In the genomic region with DNA sequence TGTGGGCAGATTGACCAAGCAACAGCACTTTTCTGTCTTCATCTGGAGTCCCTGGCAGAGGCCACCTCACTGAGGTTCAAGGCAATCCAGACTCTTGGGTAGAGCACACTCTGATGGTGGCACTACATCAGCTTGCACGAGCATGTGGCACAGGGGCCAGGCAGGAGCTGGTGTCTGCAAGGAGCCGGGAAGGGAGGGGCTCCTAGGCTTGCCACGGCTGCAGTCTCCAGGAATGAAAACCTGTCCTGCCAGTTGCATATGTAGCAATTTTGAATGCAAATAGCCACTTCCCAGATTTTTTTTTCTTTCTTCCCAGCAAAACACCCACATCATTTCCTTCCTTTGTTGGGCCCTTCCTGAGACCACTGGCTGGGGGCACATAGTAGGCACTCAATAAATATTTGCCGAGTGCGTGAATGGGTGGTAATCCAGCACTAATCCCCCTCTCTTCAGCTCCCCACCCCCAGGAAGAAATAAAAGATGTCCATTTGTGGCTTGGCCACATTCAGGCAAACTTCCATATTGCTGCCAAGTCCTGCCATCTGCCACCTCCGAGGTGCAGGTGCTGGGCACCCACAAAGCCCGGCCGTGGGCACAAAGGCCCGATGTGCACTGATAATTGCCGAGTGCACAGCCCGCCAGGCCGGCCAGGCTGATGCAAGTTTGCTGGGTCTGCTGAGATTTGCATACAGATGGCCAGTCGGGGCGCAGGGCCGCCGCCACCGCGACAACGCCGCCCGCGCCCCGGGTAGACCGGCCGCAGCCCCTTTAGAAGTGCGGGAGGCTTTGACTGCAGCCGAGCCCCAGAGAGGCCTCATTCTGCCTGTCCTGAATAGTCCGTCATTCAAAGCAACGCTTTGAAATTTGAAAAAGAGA, we compare ENCODE assay signal across 8 cellular contexts.
DNase-seq lines count a peak whose midpoint lies in the region; ATAC-seq and TF ChIP-seq lines count a peak whose summit lies in the region.

No MANE protein-coding gene starts in this region.

- DNase-seq in DMS153 (lab: John Stamatoyannopoulos, UW), result peak; percentile 73
- DNase-seq in NCI-H1694 (lab: John Stamatoyannopoulos, UW), result peak; percentile 21
- peak; percentile 77 for DNase-seq in colonic mucosa
- no peak for DNase-seq in naive thymus-derived CD4-positive, alpha-beta T cell
- DNase-seq in Right ventricle myocardium superior, result no peak
- DNase-seq in erythroblast (lab: John Stamatoyannopoulos, UW), result no peak
- no peak for DNase-seq in GM19238 (ENCODE audit: insufficient read length, low spot score)

- TF ChIP-seq CTCF in colonic mucosa (IDR thresholded peaks at IDR 0.05), result no peak

- CTCF ChIA-PET in naive thymus-derived CD4-positive, alpha-beta T cell (lab: Charles Lee), result interaction anchor here (0.7 kb wide), 1 partner anchor 68 kb away, joined by 3 read pairs; no protein-coding TSS in a partner anchor

- no peaks in the 10 kb centered on the region for H3K36me3 ChIP-seq in colonic mucosa
- H3K36me3 ChIP-seq in naive thymus-derived CD4-positive, alpha-beta T cell (ENCODE audit: control insufficient read depth in 2 of 3, insufficient read depth in 3 of 3, low read length in 3 of 3), result no peaks in the 10 kb centered on the region

- ATAC-seq in naive thymus-derived CD4-positive, alpha-beta T cell, result no peak
- ATAC-seq in GM21528 (IDR thresholded peaks at IDR 0.05; ENCODE audit: low FRiP score, unreplicated experiment) (no peak), Right ventricle myocardium superior (ENCODE audit: poor library complexity) (no peak)

- H3K36me3 Mint-ChIP-seq in naive thymus-derived CD4-positive, alpha-beta T cell, result peaks cover 0 to 5% (median 0%) of the 10 kb centered on the region in 5 donors

- H3K27me3 ChIP-seq in colonic mucosa, result peaks cover 4% of the 10 kb centered on the region
- H3K27me3 ChIP-seq in naive thymus-derived CD4-positive, alpha-beta T cell (ENCODE audit: control insufficient read depth in 2 of 2, insufficient read depth in 2 of 2, low read length in 2 of 2), result peaks cover 0 to 5% of the 10 kb centered on the region in 2 donors

- peak overlapping the region in 7 of 10 donors; percentile 1 to 65 (median 43) for H3K4me3 Mint-ChIP-seq in naive thymus-derived CD4-positive, alpha-beta T cell

- no peak for TF ChIP-seq POLR2A in erythroblast (IDR thresholded peaks at IDR 0.05; ENCODE audit: low read length)

- H3K27ac Mint-ChIP-seq in naive thymus-derived CD4-positive, alpha-beta T cell, result peak overlapping the region in 1 of 9 donors; percentile 48

- no peak overlapping the region for H3K4me3 ChIP-seq in colonic mucosa
- H3K4me3 ChIP-seq in naive thymus-derived CD4-positive, alpha-beta T cell (ENCODE audit: low read length), result no peak overlapping the region

- no peaks in the 10 kb centered on the region for H3K9me3 ChIP-seq in colonic mucosa
- no peaks in the 10 kb centered on the region for H3K9me3 ChIP-seq in naive thymus-derived CD4-positive, alpha-beta T cell (ENCODE audit: control insufficient read depth in 2 of 3, low read length in 3 of 3)

- H3K9ac ChIP-seq in colonic mucosa (ENCODE audit: low read depth in 2 of 2, low read length in 2 of 2), result no peak overlapping the region

- peaks cover 19 to 39% (median 31%) of the 10 kb centered on the region in 5 donors for H3K27me3 Mint-ChIP-seq in naive thymus-derived CD4-positive, alpha-beta T cell

- peaks cover 0 to 6% (median 0%) of the 10 kb centered on the region in 11 donors for H3K9me3 Mint-ChIP-seq in naive thymus-derived CD4-positive, alpha-beta T cell

- POLR2A ChIA-PET in naive thymus-derived CD4-positive, alpha-beta T cell (lab: Charles Lee), result no interaction called here

- H3K4me1 Mint-ChIP-seq in naive thymus-derived CD4-positive, alpha-beta T cell, result peaks cover 0 to 12% (median 6%) of the 10 kb centered on the region in 7 donors

- intact Hi-C loops in colonic mucosa (cut with DNase I), result no loop called here
- intact Hi-C loops in naive thymus-derived CD4-positive, alpha-beta T cell (cut with micrococcal nuclease), result no loop called here
- intact Hi-C loops in Right ventricle myocardium superior (cut with DNase I), result no loop called here

- H3K4me1 ChIP-seq in colonic mucosa, result peaks cover 12% of the 10 kb centered on the region
- no peaks in the 10 kb centered on the region for H3K4me1 ChIP-seq in naive thymus-derived CD4-positive, alpha-beta T cell (ENCODE audit: control insufficient read depth in 2 of 2, insufficient read depth in 2 of 2, low read length in 2 of 2)

- H3K27ac ChIP-seq in colonic mucosa, result peak overlapping the region; percentile 36
- H3K27ac ChIP-seq in naive thymus-derived CD4-positive, alpha-beta T cell (ENCODE audit: low read depth, low read length), result no peak overlapping the region

Comparison
In these comparisons a context has a peak if more than half of its experiments do, and no peak if none do; other contexts are left out.
1. DNase-seq: peak in DMS153 (single experiment), NCI-H1694 (single experiment) and colonic mucosa (single experiment); none in naive thymus-derived CD4-positive, alpha-beta T cell (0 of 9), Right ventricle myocardium superior (single experiment), erythroblast (0 of 2) and GM19238 (single experiment).